32 cellular contexts compared by ENCODE assay signal in the genomic region with DNA sequence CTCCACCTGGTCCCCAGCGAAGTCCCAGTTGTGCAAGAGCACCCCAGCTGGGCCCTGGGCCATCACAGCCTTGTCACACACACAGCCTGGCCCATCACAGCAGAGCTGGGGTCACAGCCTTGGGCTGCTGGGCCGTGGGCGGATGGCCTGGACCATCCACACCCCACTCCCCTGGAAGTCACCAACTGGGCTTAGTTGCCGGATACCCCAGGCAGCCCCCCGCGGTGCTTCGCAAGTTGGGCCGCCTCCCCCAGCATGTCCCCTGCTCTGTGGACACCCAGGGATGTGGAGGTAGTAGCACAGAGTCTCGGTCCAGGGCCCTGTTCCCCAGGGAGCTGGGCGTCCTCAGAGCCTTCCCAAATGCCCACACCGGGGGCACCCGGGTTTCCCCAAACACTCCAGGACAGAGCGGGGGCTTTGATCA. TPM values are rescaled to one million over a fixed set of nuclear protein-coding genes. Genes with fewer than 3 reads are reported as not detected.
"Had no signal": no experiment of that assay in that cellular context is flagged by ENCODE, and none has a peak within 500 bp of the region (broad histone marks: within the 10 kb centered on the region; RNA-seq: fewer than 3 reads in every experiment).

No MANE protein-coding gene starts in this region.

- H3K4me3 Mint-ChIP-seq: activated naive CD4-positive, alpha-beta T cell treated with anti-CD3 and anti-CD28 coated beads for 36 hours; activated naive CD8-positive, alpha-beta T cell treated with anti-CD3 and anti-CD28 coated beads, Interleukin-2, amount 10 ng/mL, durations not matched to agents 7 days and 5 days; brain; effector memory CD8-positive, alpha-beta T cell; mesothelial cell of epicardium; naive B cell; nephron progenitor cell; stimulated activated memory B cell treated with anti-CD40 and anti-IgM and Interleukin-4, amounts not matched to agents 10 μg/mL and 1 μg/mL and 100 μg/mL, for 72 hours had no signal

- H3K9me3 Mint-ChIP-seq: activated naive CD4-positive, alpha-beta T cell treated with anti-CD3 and anti-CD28 coated beads for 36 hours; activated naive CD8-positive, alpha-beta T cell treated with anti-CD3 and anti-CD28 coated beads, Interleukin-2, amount 10 ng/mL, durations not matched to agents 7 days and 5 days; effector memory CD8-positive, alpha-beta T cell; mesothelial cell of epicardium had no signal

- ATAC-seq: activated CD4-positive, CD25-positive, alpha-beta regulatory T cell treated with anti-CD3 and anti-CD28 coated beads, Interleukin-2, amount 50 U/mL, for 24 hours; effector memory CD8-positive, alpha-beta T cell; gastrocnemius medialis; stimulated activated memory B cell treated with anti-CD40 and anti-IgM and Interleukin-4, amounts not matched to agents 10 μg/mL and 1 μg/mL and 100 μg/mL, for 72 hours had no signal

- H2AFZ ChIP-seq: hepatocyte, parathyroid adenoma had no signal

- H3K4me1 Mint-ChIP-seq: brain, nephron progenitor cell had no signal

- H3K4me2 ChIP-seq: hepatocyte, smooth muscle cell had no signal

- H3K27me3 Mint-ChIP-seq: activated naive CD8-positive, alpha-beta T cell treated with anti-CD3 and anti-CD28 coated beads, Interleukin-2, amount 10 ng/mL, durations not matched to agents 7 days and 5 days; brain; effector memory CD8-positive, alpha-beta T cell; naive B cell; stimulated activated memory B cell treated with anti-CD40 and anti-IgM and Interleukin-4, amounts not matched to agents 10 μg/mL and 1 μg/mL and 100 μg/mL, for 72 hours had no signal

- H3K36me3 Mint-ChIP-seq: activated naive CD8-positive, alpha-beta T cell treated with anti-CD3 and anti-CD28 coated beads, Interleukin-2, amount 10 ng/mL, durations not matched to agents 7 days and 5 days; brain; mesothelial cell of epicardium; naive B cell had no signal

- H3K9ac ChIP-seq: parathyroid adenoma had no signal

- H3K9me3 ChIP-seq: ascending aorta, gastrocnemius medialis, psoas muscle, suprapubic skin, tibial artery had no signal

- H3K79me2 ChIP-seq: parathyroid adenoma had no signal

- H3K27me3 ChIP-seq: ascending aorta, cardiac muscle cell, gastrocnemius medialis, hepatocyte, suprapubic skin, tibial artery had no signal

- H3K4me1 ChIP-seq: parathyroid adenoma had no signal

- H3K27ac ChIP-seq: ascending aorta, cardiac muscle cell, gastrocnemius medialis, hepatocyte, parathyroid adenoma, psoas muscle, suprapubic skin, tibial artery, WERI-Rb-1 had no signal

- H3K27ac Mint-ChIP-seq: activated naive CD4-positive, alpha-beta T cell treated with anti-CD3 and anti-CD28 coated beads for 36 hours; activated naive CD8-positive, alpha-beta T cell treated with anti-CD3 and anti-CD28 coated beads, Interleukin-2, amount 10 ng/mL, durations not matched to agents 7 days and 5 days; brain; mesothelial cell of epicardium; stimulated activated memory B cell treated with anti-CD40 and anti-IgM and Interleukin-4, amounts not matched to agents 10 μg/mL and 1 μg/mL and 100 μg/mL, for 72 hours had no signal

- DNase-seq: activated CD4-positive, alpha-beta T cell treated with anti-CD3 and anti-CD28 coated beads for 48 hours; activated CD4-positive, alpha-beta T cell treated with anti-CD3 and anti-CD28 coated beads, Interleukin-2, amount 50 U/mL, for 48 hours; activated CD8-positive, alpha-beta memory T cell treated with anti-CD3 and anti-CD28 coated beads for 24 hours; activated effector memory CD4-positive, alpha-beta T cell treated with anti-CD3 and anti-CD28 coated beads, Interleukin-2, amount 50 U/mL, for 16 hours; activated naive CD4-positive, alpha-beta T cell treated with anti-CD3 and anti-CD28 coated beads for 36 hours; activated naive CD8-positive, alpha-beta T cell treated with anti-CD3 and anti-CD28 coated beads, Interleukin-2, amount 10 ng/mL, durations not matched to agents 7 days and 5 days; cortex of kidney; effector memory CD8-positive, alpha-beta T cell; erythroblast; gastrocnemius medialis; glutamatergic neuron; naive B cell; nephron progenitor cell; nucleus accumbens; psoas muscle; stimulated activated CD4-positive, alpha-beta T cell treated with anti-CD3 and anti-CD28 coated beads, Interleukin-1b, Interleukin-23, amount 100 ng/mL, for 48 hours; stimulated activated CD4-positive, alpha-beta T cell treated with anti-CD3 and anti-CD28 coated beads, Interleukin-4, amount 100 ng/mL, for 4 hours; stimulated activated CD8-positive, alpha-beta memory T cell treated with anti-CD3 and anti-CD28 coated beads, Interleukin-4, amount 100 ng/mL, for 48 hours; tibial artery; WERI-Rb-1 had no signal

- H3K4me3 ChIP-seq: ascending aorta, cardiac muscle cell, gastrocnemius medialis, hepatocyte, psoas muscle, smooth muscle cell, suprapubic skin, tibial artery had no signal

RNA-seq across cellular contexts. Expression of a gene that starts 51.9 kb away (rescaled TPM):
- total RNA-seq: activated naive CD4-positive, alpha-beta T cell treated with anti-CD3 and anti-CD28 coated beads for 36 hours; activated naive CD8-positive, alpha-beta T cell treated with anti-CD3 and anti-CD28 coated beads, Interleukin-2, amount 10 ng/mL, durations not matched to agents 7 days and 5 days; ascending aorta; kidney epithelial cell; suprapubic skin; ureter had no signal
- polyA plus RNA-seq: hepatocyte, smooth muscle cell had no signal
